In genomic region chr2:120346034-120346666, GRCh38 we compare ENCODE assay signal across 8 cellular contexts. TPM values are rescaled to one million over a fixed set of nuclear protein-coding genes. Genes with fewer than 3 reads are reported as not detected.
DNase-seq lines count a peak whose midpoint lies in the region; ATAC-seq and TF ChIP-seq lines count a peak whose summit lies in the region.

INHBB (plus strand) TSS chr2:120346136; CDS start chr2:120346189, 53 bp downstream.

- no peak for TF ChIP-seq EP300 in SK-N-SH (IDR thresholded peaks at IDR 0.05; ENCODE audit: borderline replicate concordance in 1 of 2, low read depth in 1 of 2, low read length in 1 of 2)

- no peak for ATAC-seq in SK-N-SH treated with all-trans-retinoic acid at 6 μM for 48 hours
- no peak for ATAC-seq in GM19467 (IDR thresholded peaks at IDR 0.05; ENCODE audit: unreplicated experiment)

- H2AFZ ChIP-seq in SK-N-SH (ENCODE audit: low read depth) = 0 out of 2 replicates have a peak within 1 kb of the TSS, but pooled peaks have one; percentile 41

- no peaks in the 10 kb centered on the region for H3K9me3 ChIP-seq in SK-N-SH

- H3K4me3 ChIP-seq in SK-N-SH (ENCODE audit: low read depth in 2 of 2, low read length in 1 of 2) (peak within 1 kb of the TSS; percentile 35 to 41), iPS-11a (ENCODE audit: low read depth, low read length) (peak within 1 kb of the TSS; percentile 17), skin epidermis (peak within 1 kb of the TSS; percentile 34 to 66 (median 45))

- TF ChIP-seq CTCF in SK-N-SH (IDR thresholded peaks at IDR 0.05) = no peak

- no peaks in the 10 kb centered on the region for H3K9me2 ChIP-seq in SK-N-SH

- H3K4me2 ChIP-seq in SK-N-SH = peak within 1 kb of the TSS; percentile 62; the same call in 1 of the 2 replicates

- H4K20me1 ChIP-seq in SK-N-SH (ENCODE audit: insufficient read depth) = no peaks in the 10 kb centered on the region

- no peaks in the 10 kb centered on the region for H3K79me2 ChIP-seq in SK-N-SH (ENCODE audit: insufficient read depth)

- TF ChIP-seq RAD21 in SK-N-SH (IDR thresholded peaks at IDR 0.05; ENCODE audit: low read length) = no peak

- H3K27me3 ChIP-seq in SK-N-SH (ENCODE audit: insufficient read depth) = peaks cover 49% of the 10 kb centered on the region

- CTCF ChIA-PET in SK-N-SH (lab: Yijun Ruan, JAX) = interaction anchor here (0.8 to 6.2 kb wide), 9 partner anchors 10 to 749 kb away, joined by 3 to 167 read pairs (median 4); no protein-coding TSS in a partner anchor

- POLR2A ChIA-PET in SK-N-SH (lab: Yijun Ruan, JAX) = interaction anchor here (0.6 kb wide), 1 partner anchor 185 kb away, joined by 3 read pairs; no protein-coding TSS in a partner anchor

- no CpG with 5 or more reads among the region's 97 CpGs for WGBS in SK-N-SH (ENCODE audit: low lambda C conversion rate)

- peak within 1 kb of the TSS; percentile 4 for H3K27ac Mint-ChIP-seq in activated T-cell treated with anti-CD3 and anti-CD28 coated beads, Interleukin-2, amount 50 U/mL, for 24 hours

- H3K4me1 ChIP-seq in SK-N-SH (ENCODE audit: control insufficient read depth in 1 of 2, insufficient read depth in 2 of 2, low read depth in 1 of 2, low read length in 1 of 2) = peaks cover 0 to 14% of the 10 kb centered on the region in 2 experiments; a peak in 1 of 4 replicates

- H3K9me3 Mint-ChIP-seq in activated T-cell treated with anti-CD3 and anti-CD28 coated beads, Interleukin-2, amount 50 U/mL, for 24 hours = no peaks in the 10 kb centered on the region

- H3K9ac ChIP-seq in SK-N-SH = no peak within 1 kb of the TSS

- H3K27me3 Mint-ChIP-seq in activated T-cell treated with anti-CD3 and anti-CD28 coated beads, Interleukin-2, amount 50 U/mL, for 24 hours = peaks cover 68% of the 10 kb centered on the region

- no peaks in the 10 kb centered on the region for H3K36me3 ChIP-seq in SK-N-SH (replicated peaks in 1 of 2; ENCODE audit: control insufficient read depth in 1 of 2, insufficient read depth in 2 of 2, low read length in 1 of 2)

- DNase-seq in SK-N-SH (peak; percentile 76), Ammon's horn (ENCODE audit: low spot score) (no peak), NCI-H226 (no peak)
- DNase-seq in activated T-cell treated with anti-CD3 and anti-CD28 coated beads, Interleukin-2, amount 50 U/mL, for 24 hours = peak; percentile 50

- no peaks in the 10 kb centered on the region for H3K36me3 Mint-ChIP-seq in activated T-cell treated with anti-CD3 and anti-CD28 coated beads, Interleukin-2, amount 50 U/mL, for 24 hours (ENCODE audit: low read depth)

- H3K27ac ChIP-seq in SK-N-SH (ENCODE audit: low read depth in 2 of 2, low read length in 1 of 2) (no peak within 1 kb of the TSS), skin epidermis (peak within 1 kb of the TSS in 16 of 21 experiments; percentile 2 to 86 (median 61))

- no peaks in the 10 kb centered on the region for H3F3A ChIP-seq in SK-N-SH (replicated peaks; ENCODE audit: insufficient read depth)

- H3K4me1 Mint-ChIP-seq in activated T-cell treated with anti-CD3 and anti-CD28 coated beads, Interleukin-2, amount 50 U/mL, for 24 hours (ENCODE audit: low read depth) = peaks cover 21% of the 10 kb centered on the region

- peak within 1 kb of the TSS; percentile 54 for H3K4me3 Mint-ChIP-seq in activated T-cell treated with anti-CD3 and anti-CD28 coated beads, Interleukin-2, amount 50 U/mL, for 24 hours

TF ChIP-seq in SK-N-SH, 30 proteins besides CTCF, POLR2A, EP300 and RAD21 (continues in another document):
- TF ChIP-seq NFIC (IDR thresholded peaks at IDR 0.05; ENCODE audit: borderline replicate concordance) (no peak), NRF1 (IDR thresholded peaks at IDR 0.05; ENCODE audit: low read depth, low read length) (no peak), CHD2 (IDR thresholded peaks at IDR 0.05; ENCODE audit: low read length, partially characterized antibody) (no peak), FOSL2 (IDR thresholded peaks at IDR 0.05; ENCODE audit: borderline replicate concordance, low read depth) (no peak), TAF1 (IDR thresholded peaks at IDR 0.05; ENCODE audit: borderline replicate concordance, low read depth, low read length) (no peak), USF1 (IDR thresholded peaks at IDR 0.05; ENCODE audit: borderline replicate concordance, low read depth) (no peak), FOXM1 (IDR thresholded peaks at IDR 0.05; ENCODE audit: low read depth) (no peak)
- TF ChIP-seq, protein P1, sequence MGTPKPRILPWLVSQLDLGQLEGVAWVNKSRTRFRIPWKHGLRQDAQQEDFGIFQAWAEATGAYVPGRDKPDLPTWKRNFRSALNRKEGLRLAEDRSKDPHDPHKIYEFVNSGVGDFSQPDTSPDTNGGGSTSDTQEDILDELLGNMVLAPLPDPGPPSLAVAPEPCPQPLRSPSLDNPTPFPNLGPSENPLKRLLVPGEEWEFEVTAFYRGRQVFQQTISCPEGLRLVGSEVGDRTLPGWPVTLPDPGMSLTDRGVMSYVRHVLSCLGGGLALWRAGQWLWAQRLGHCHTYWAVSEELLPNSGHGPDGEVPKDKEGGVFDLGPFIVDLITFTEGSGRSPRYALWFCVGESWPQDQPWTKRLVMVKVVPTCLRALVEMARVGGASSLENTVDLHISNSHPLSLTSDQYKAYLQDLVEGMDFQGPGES (IDR thresholded peaks at IDR 0.05; ENCODE audit: low read depth, low read length) = no peak
- TF ChIP-seq, protein P2, sequence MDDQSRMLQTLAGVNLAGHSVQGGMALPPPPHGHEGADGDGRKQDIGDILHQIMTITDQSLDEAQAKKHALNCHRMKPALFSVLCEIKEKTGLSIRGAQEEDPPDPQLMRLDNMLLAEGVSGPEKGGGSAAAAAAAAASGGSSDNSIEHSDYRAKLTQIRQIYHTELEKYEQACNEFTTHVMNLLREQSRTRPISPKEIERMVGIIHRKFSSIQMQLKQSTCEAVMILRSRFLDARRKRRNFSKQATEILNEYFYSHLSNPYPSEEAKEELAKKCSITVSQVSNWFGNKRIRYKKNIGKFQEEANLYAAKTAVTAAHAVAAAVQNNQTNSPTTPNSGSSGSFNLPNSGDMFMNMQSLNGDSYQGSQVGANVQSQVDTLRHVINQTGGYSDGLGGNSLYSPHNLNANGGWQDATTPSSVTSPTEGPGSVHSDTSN (IDR thresholded peaks at IDR 0.05) = no peak

TF ChIP-seq in SK-N-SH treated with all-trans-retinoic acid at 6 μM for 48 hours, 23 proteins besides CTCF, POLR2A, EP300 and RAD21:
- TF ChIP-seq OSR1 (CRISPR knock-in tag; IDR thresholded peaks at IDR 0.05) = no peak
- TF ChIP-seq ZNF70 (CRISPR knock-in tag; IDR thresholded peaks at IDR 0.05) = no peak
- TF ChIP-seq SNAI2 (CRISPR knock-in tag; IDR thresholded peaks at IDR 0.05) = no peak
- TF ChIP-seq ZNF565 (CRISPR knock-in tag; conservative IDR thresholded peaks at IDR 0.05; ENCODE audit: low read depth) = no peak
- TF ChIP-seq PATZ1 (CRISPR knock-in tag; IDR thresholded peaks at IDR 0.05; ENCODE audit: borderline replicate concordance) = no peak
- no peak for TF ChIP-seq TCF4 (CRISPR knock-in tag; IDR thresholded peaks at IDR 0.05; ENCODE audit: borderline replicate concordance)

RNA-seq across cellular contexts. Expression of gene INHBB, which starts in this region (rescaled TPM):
- polyA plus RNA-seq in SK-N-SH (2012; rRNA removed) = 0.03 TPM in 1 of 2 replicates, not detected in the other
- polyA plus RNA-seq in SK-N-SH (2012; cell fraction: cytosol; rRNA removed) = 0.01 TPM in 2 replicates
- polyA plus RNA-seq in SK-N-SH (2012; cell fraction: nucleus; rRNA removed) = 0.07 and 0.08 TPM in 2 replicates

Comparison
In these comparisons a context has a peak if more than half of its experiments do, and no peak if none do; other contexts are left out.
1. Peak in DNase-seq, H3K4me3 ChIP-seq and H3K4me2 ChIP-seq in SK-N-SH; RNA of the gene not detected or under 1 TPM.
2. H3K27ac ChIP-seq: peak in skin epidermis (16 of 21); none in SK-N-SH (0 of 2).
3. Peak in every context shown above with its lines, with median percentiles within 50 percentile points of each other: H3K4me3 ChIP-seq.